In the genomic region with DNA sequence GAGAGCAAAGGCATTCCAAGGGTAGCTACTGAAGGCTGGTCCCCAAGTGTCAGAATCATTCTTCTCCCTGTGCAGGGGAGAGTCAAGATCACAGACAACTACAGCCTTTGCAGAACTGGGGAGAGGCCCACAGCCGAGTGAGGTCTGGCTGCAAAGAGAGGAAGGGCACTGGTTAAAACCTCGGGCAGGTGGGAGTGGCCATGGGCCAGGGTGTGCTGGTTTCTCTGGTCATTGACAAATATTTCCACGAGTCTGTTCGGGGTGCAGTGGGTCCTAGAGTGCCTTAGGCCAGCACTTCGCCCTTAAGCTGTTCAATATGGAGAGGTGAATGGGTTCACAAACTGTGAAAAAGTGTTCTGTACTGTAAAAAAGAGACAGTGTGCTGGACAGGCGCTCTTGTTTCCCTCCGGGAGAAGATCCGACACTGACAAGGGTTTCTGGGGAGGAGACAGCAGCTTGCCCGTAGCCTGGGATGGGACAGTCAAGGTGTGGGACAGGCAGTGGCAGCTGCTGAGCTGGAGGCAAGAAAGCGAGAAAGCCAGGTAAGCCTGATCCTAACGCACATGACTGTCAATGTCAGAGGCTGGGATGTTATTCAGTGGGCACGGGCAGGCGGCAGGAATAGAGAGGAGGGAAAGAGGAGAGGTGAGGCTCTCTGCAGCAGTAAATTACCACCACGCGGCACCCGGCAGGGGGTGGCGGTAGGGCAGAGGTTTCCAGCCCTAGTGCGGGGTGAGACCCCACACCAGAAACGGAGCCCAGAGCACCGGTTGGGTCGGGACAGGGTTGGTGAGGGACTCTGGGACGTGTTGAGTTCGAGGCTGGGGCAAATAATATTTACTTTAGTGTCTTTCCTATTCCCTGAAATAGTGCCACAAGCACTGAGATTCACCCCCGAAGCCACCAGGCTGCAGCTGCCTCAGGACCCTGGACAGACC, we compare ENCODE assay signal across 13 cellular contexts. TPM values are rescaled to one million over a fixed set of nuclear protein-coding genes. Genes with fewer than 3 reads are reported as not detected.
A peak's percentile ranks its signal among the peaks of the same experiment; 100 is the strongest.
DNase-seq lines count a peak whose midpoint lies in the region; ATAC-seq and TF ChIP-seq lines count a peak whose summit lies in the region.
"Had no signal": no experiment of that assay in that cellular context is flagged by ENCODE, and none has a peak within 500 bp of the region (broad histone marks: within the 10 kb centered on the region; RNA-seq: fewer than 3 reads in every experiment).

No MANE protein-coding gene starts in this region.

- no peaks in the 10 kb centered on the region for H3K79me2 ChIP-seq in H9 (ENCODE audit: insufficient read depth, low read length)

- no peak overlapping the region for H3T11ph ChIP-seq in H9 (ENCODE audit: low read length)

- no peak overlapping the region for H4K5ac ChIP-seq in H9 (ENCODE audit: insufficient read length, low read depth, low read length)

- peak overlapping the region in 1 of 2 donors; percentile 11 for H3K4me3 ChIP-seq in neuronal stem cell (ENCODE audit: low read length in 2 of 2)

- no peak for ATAC-seq in effector memory CD8-positive, alpha-beta T cell (replicated peaks)
- ATAC-seq in GM21390 (IDR thresholded peaks at IDR 0.05; ENCODE audit: unreplicated experiment) = no peak

- CTCF ChIA-PET in activated CD4-positive, alpha-beta T cell treated with anti-CD3 and anti-CD28 coated beads, Interleukin-2, amount 10 ng/mL, durations not matched to agents 7 days and 5 days (lab: Charles Lee) = interaction anchor here (0.6 to 3.3 kb wide), 6 partner anchors 12 to 403 kb away, joined by 3 to 20 read pairs (median 4); no protein-coding TSS in a partner anchor

- peak overlapping the region; percentile 20 for H3K4me3 Mint-ChIP-seq in activated CD4-positive, alpha-beta T cell treated with anti-CD3 and anti-CD28 coated beads, Interleukin-2, amount 10 ng/mL, durations not matched to agents 7 days and 5 days
- peak overlapping the region; percentile 10 to 50; a peak in 4 of 5 replicates for H3K4me3 Mint-ChIP-seq in H9
- H3K4me3 Mint-ChIP-seq in effector memory CD8-positive, alpha-beta T cell = peak overlapping the region; percentile 52 to 59
- H3K4me3 Mint-ChIP-seq: activated T-cell treated with anti-CD3 and anti-CD28 coated beads, Interleukin-2, amount 50 U/mL, for 24 hours had no signal

- H3K9me3 Mint-ChIP-seq in activated CD4-positive, alpha-beta T cell treated with anti-CD3 and anti-CD28 coated beads, Interleukin-2, amount 10 ng/mL, durations not matched to agents 7 days and 5 days = no peaks in the 10 kb centered on the region
- H3K9me3 Mint-ChIP-seq in H9 = no peaks in the 10 kb centered on the region
- H3K9me3 Mint-ChIP-seq in effector memory CD8-positive, alpha-beta T cell = no peaks in the 10 kb centered on the region
- H3K9me3 Mint-ChIP-seq: activated T-cell treated with anti-CD3 and anti-CD28 coated beads, Interleukin-2, amount 50 U/mL, for 24 hours had no signal

- H3K4me1 ChIP-seq in H9 (ENCODE audit: insufficient read depth, low read length) (no peaks in the 10 kb centered on the region; the same call in 1 of the 2 replicates), neuronal stem cell (ENCODE audit: control insufficient read depth in 2 of 2, insufficient read depth in 1 of 2, low read depth in 1 of 2, low read length in 2 of 2) (peaks cover 15 to 19% of the 10 kb centered on the region in 2 donors)

- H3K9me3 ChIP-seq in H9 (ENCODE audit: control insufficient read depth, low read depth, low read length) (no peaks in the 10 kb centered on the region), neuronal stem cell (replicated peaks in 1 of 2; ENCODE audit: control insufficient read depth in 2 of 2, insufficient read depth in 1 of 2, low read depth in 1 of 2, low read length in 2 of 2) (no peaks in the 10 kb centered on the region)
- H3K9me3 ChIP-seq: uterus had no signal

- H3K79me1 ChIP-seq in H9 (ENCODE audit: insufficient read depth, low read depth, low read length, poor library complexity, severe bottlenecking) (no peaks in the 10 kb centered on the region), neuronal stem cell (ENCODE audit: low read depth, low read length) (peaks cover 2% of the 10 kb centered on the region)

- no peaks in the 10 kb centered on the region for H3K36me3 Mint-ChIP-seq in activated CD4-positive, alpha-beta T cell treated with anti-CD3 and anti-CD28 coated beads, Interleukin-2, amount 10 ng/mL, durations not matched to agents 7 days and 5 days (ENCODE audit: low read depth)
- H3K36me3 Mint-ChIP-seq in H9 (ENCODE audit: insufficient read depth in 1 of 3, low read depth in 3 of 3) = no peaks in the 10 kb centered on the region
- H3K36me3 Mint-ChIP-seq in effector memory CD8-positive, alpha-beta T cell (ENCODE audit: insufficient read depth) = no peaks in the 10 kb centered on the region

- no peak for DNase-seq in activated CD4-positive, alpha-beta T cell treated with anti-CD3 and anti-CD28 coated beads, Interleukin-2, amount 10 ng/mL, durations not matched to agents 7 days and 5 days
- DNase-seq in activated CD4-positive, alpha-beta T cell treated with anti-CD3 and anti-CD28 coated beads, Interleukin-2, amount 50 U/mL, for 1 hour = no peak
- DNase-seq in H9 = no peak
- no peak for DNase-seq in effector memory CD8-positive, alpha-beta T cell
- no peak for DNase-seq in neuronal stem cell (ENCODE audit: low spot score)
- no peak for DNase-seq in kidney glomerular epithelial cell (lab: John Stamatoyannopoulos, UW)
- DNase-seq in caudate nucleus (lab: John Stamatoyannopoulos, UW) = no peak
- DNase-seq: SIG-M5 had no signal

- H3K4ac ChIP-seq in H9 (ENCODE audit: low read depth, low read length) (no peak overlapping the region), neuronal stem cell (ENCODE audit: low read length) (no peak overlapping the region)

- H4K8ac ChIP-seq in H9 (replicated peaks; ENCODE audit: insufficient read length, low read depth, low read length) = no peak overlapping the region
- H4K8ac ChIP-seq in neuronal stem cell (ENCODE audit: low read depth, low read length) = no peak overlapping the region

- H2BK5ac ChIP-seq in H9 (ENCODE audit: insufficient read length, low read length) (no peak overlapping the region), neuronal stem cell (ENCODE audit: low read length) (no peak overlapping the region)

- H3K23me2 ChIP-seq in H9 (ENCODE audit: insufficient read length, low read depth, low read length, poor library complexity, severe bottlenecking) = peaks cover 21% of the 10 kb centered on the region

- H3K27ac ChIP-seq in H9 (ENCODE audit: insufficient read length, low read depth, low read length) (no peak overlapping the region), neuronal stem cell (replicated peaks; ENCODE audit: low read length) (no peak overlapping the region), caudate nucleus (ENCODE audit: low read depth, low read length) (no peak overlapping the region)
- H3K27ac ChIP-seq: uterus had no signal

- H2BK15ac ChIP-seq in H9 (ENCODE audit: low read depth, low read length) = no peak overlapping the region
- H2BK15ac ChIP-seq in neuronal stem cell (ENCODE audit: low read length) = no peak overlapping the region

- no peak overlapping the region for H3K9ac ChIP-seq in H9 (ENCODE audit: extremely low read depth, insufficient read length, low read length)
- H3K9ac ChIP-seq in neuronal stem cell (ENCODE audit: low read depth, low read length, poor library complexity) = peak overlapping the region; percentile 79

- no peak overlapping the region for H3K27ac Mint-ChIP-seq in activated CD4-positive, alpha-beta T cell treated with anti-CD3 and anti-CD28 coated beads, Interleukin-2, amount 10 ng/mL, durations not matched to agents 7 days and 5 days
- no peak overlapping the region; a peak in 1 of 7 replicates for H3K27ac Mint-ChIP-seq in H9
- H3K27ac Mint-ChIP-seq in effector memory CD8-positive, alpha-beta T cell = no peak overlapping the region
- H3K27ac Mint-ChIP-seq: activated T-cell treated with anti-CD3 and anti-CD28 coated beads, Interleukin-2, amount 50 U/mL, for 24 hours had no signal

- H3K18ac ChIP-seq in H9 (ENCODE audit: insufficient read length, low read depth, low read length) (no peak overlapping the region), neuronal stem cell (ENCODE audit: low read length) (no peak overlapping the region)

- H2AK5ac ChIP-seq in H9 (ENCODE audit: insufficient read length, low read length) (no peak overlapping the region), neuronal stem cell (ENCODE audit: low read depth, low read length) (no peak overlapping the region)

- peaks cover 10% of the 10 kb centered on the region for H3K4me1 Mint-ChIP-seq in activated CD4-positive, alpha-beta T cell treated with anti-CD3 and anti-CD28 coated beads, Interleukin-2, amount 10 ng/mL, durations not matched to agents 7 days and 5 days
- H3K4me1 Mint-ChIP-seq in H9 = peaks cover 17 to 24% of the 10 kb centered on the region in 2 experiments
- H3K4me1 Mint-ChIP-seq in effector memory CD8-positive, alpha-beta T cell (ENCODE audit: low read depth in 2 of 2) = peaks cover 4 to 12% of the 10 kb centered on the region in 2 donors

- H2BK12ac ChIP-seq in H9 (ENCODE audit: insufficient read length, low read depth, low read length) (no peak overlapping the region), neuronal stem cell (ENCODE audit: low read length) (no peak overlapping the region)

- H3K23ac ChIP-seq in H9 (ENCODE audit: insufficient read length, low read depth, low read length) (no peak overlapping the region), neuronal stem cell (ENCODE audit: low read depth, low read length, poor library complexity) (peak overlapping the region; percentile 2)

- H3K27me3 Mint-ChIP-seq in activated CD4-positive, alpha-beta T cell treated with anti-CD3 and anti-CD28 coated beads, Interleukin-2, amount 10 ng/mL, durations not matched to agents 7 days and 5 days = peaks cover 46% of the 10 kb centered on the region
- H3K27me3 Mint-ChIP-seq in H9 (ENCODE audit: low read depth) = peaks cover 55% of the 10 kb centered on the region
- H3K27me3 Mint-ChIP-seq in effector memory CD8-positive, alpha-beta T cell = peaks cover 71 to 74% of the 10 kb centered on the region in 2 donors

- POLR2A ChIA-PET in activated CD4-positive, alpha-beta T cell treated with anti-CD3 and anti-CD28 coated beads, Interleukin-2, amount 10 ng/mL, durations not matched to agents 7 days and 5 days (lab: Charles Lee) = no interaction called here

- no peaks in the 10 kb centered on the region for H3K36me3 ChIP-seq in neuronal stem cell (replicated peaks in 1 of 2; ENCODE audit: control insufficient read depth in 2 of 2, insufficient read depth in 2 of 2, low read length in 2 of 2)
- H3K36me3 ChIP-seq: uterus had no signal

- no peak overlapping the region for H2AFZ ChIP-seq in H9 (ENCODE audit: low read length)
- no peak overlapping the region for H2AFZ ChIP-seq in neuronal stem cell (ENCODE audit: low read length)

- WGBS in H9 (ENCODE audit: extremely low coverage, insufficient read length, low lambda C conversion rate) = no CpG with 5 or more reads among the region's 24 CpGs
- no CpG with 5 or more reads among the region's 24 CpGs for WGBS in neuronal stem cell (ENCODE audit: extremely low coverage in 2 of 2, insufficient read length in 2 of 2, insufficient replicate concordance in 1 of 2), 2 donors

- H2BK20ac ChIP-seq in H9 (ENCODE audit: low read depth, low read length, poor library complexity, severe bottlenecking) = no peak overlapping the region

- H3K27me3 ChIP-seq in H9 (ENCODE audit: insufficient read depth, low read length) = peaks cover 22% of the 10 kb centered on the region; the same call in 1 of the 2 replicates
- H3K27me3 ChIP-seq in neuronal stem cell (ENCODE audit: control insufficient read depth in 3 of 3, insufficient read depth in 3 of 3, low read depth in 1 of 3, low read length in 3 of 3) = peaks cover 16 to 49% (median 44%) of the 10 kb centered on the region in 3 experiments

- H4K91ac ChIP-seq in H9 (ENCODE audit: insufficient read length, low read depth, low read length) (no peak overlapping the region), neuronal stem cell (ENCODE audit: low read depth, low read length, poor library complexity) (no peak overlapping the region)

- peak overlapping the region; percentile 71 for H3K4me2 ChIP-seq in H9 (ENCODE audit: insufficient read depth, insufficient read length, low read length)
- H3K4me2 ChIP-seq in neuronal stem cell (ENCODE audit: insufficient read depth, low read length, poor library complexity, severe bottlenecking) = no peak overlapping the region

- H4K20me1 ChIP-seq in H9 (ENCODE audit: control insufficient read depth, insufficient read depth, insufficient read length) = no peaks in the 10 kb centered on the region

- no peak overlapping the region for H3K56ac ChIP-seq in H9 (ENCODE audit: insufficient read length, low read depth, low read length)

- H2BK120ac ChIP-seq in H9 (ENCODE audit: low read depth, low read length, poor library complexity, severe bottlenecking) (no peak overlapping the region), neuronal stem cell (ENCODE audit: low read depth, low read length) (no peak overlapping the region)

- H3K14ac ChIP-seq in H9 (ENCODE audit: insufficient read depth, low read length) (no peak overlapping the region), neuronal stem cell (ENCODE audit: low read length) (no peak overlapping the region)

- no peak for TF ChIP-seq CTCF in H9 (conservative IDR thresholded peaks at IDR 0.05)

RNA-seq across cellular contexts. Expression of gene NPPC, which starts 2.0 kb away (rescaled TPM):
- not detected for total RNA-seq in activated CD4-positive, alpha-beta T cell treated with anti-CD3 and anti-CD28 coated beads, Interleukin-2, amount 10 ng/mL, durations not matched to agents 7 days and 5 days
- total RNA-seq in H9 (2021) = 1.1 and 1.2 TPM in 2 replicates
- 0.32 TPM for polyA plus RNA-seq in neuronal stem cell (2013, experiment 1 of 2)
- 0.35 TPM for polyA plus RNA-seq in neuronal stem cell (2013, experiment 2 of 2)
- total RNA-seq: LHCN-M2, omental fat pad had no signal

RNA-seq across cellular contexts. Expression of gene DIS3L2, which starts 37.3 kb away (rescaled TPM):
- total RNA-seq in activated CD4-positive, alpha-beta T cell treated with anti-CD3 and anti-CD28 coated beads, Interleukin-2, amount 10 ng/mL, durations not matched to agents 7 days and 5 days = 10 to 100 TPM; 40.2 to 43.4 TPM
- 28.1 and 28.2 TPM in 2 replicates for total RNA-seq in H9 (2021)
- 17.7 TPM for polyA plus RNA-seq in neuronal stem cell (2013, experiment 1 of 2)
- polyA plus RNA-seq in neuronal stem cell (2013, experiment 2 of 2) = 18.0 TPM
